In genomic region chr1:181043025-181043880, GRCh38 we compare ENCODE assay signal across 1 cellular context.
TF ChIP-seq lines count a peak whose summit lies in the region.

No MANE protein-coding gene starts in this region.

TF ChIP-seq in K562, 482 proteins besides CTCF, POLR2A, EP300 and RAD21 (continued from another document and continues in another):
- no peak for TF ChIP-seq ZNF639 (CRISPR knock-in tag; conservative IDR thresholded peaks at IDR 0.05 in 1 of 2, IDR thresholded peaks at IDR 0.05 in 1 of 2)
- no peak for TF ChIP-seq SAP30 (IDR thresholded peaks at IDR 0.05; ENCODE audit: borderline replicate concordance, insufficient read depth, low read depth, low read length, poor library complexity, severe bottlenecking)
- no peak for TF ChIP-seq ZNF184 (CRISPR knock-in tag; IDR thresholded peaks at IDR 0.05)
- peak; percentile 86 for TF ChIP-seq CEBPG (CRISPR knock-in tag; IDR thresholded peaks at IDR 0.05)
- peak; percentile 95 to 97 for TF ChIP-seq CEBPG (tag; conservative IDR thresholded peaks at IDR 0.05 in 1 of 2, IDR thresholded peaks at IDR 0.05 in 1 of 2)
- no peak for TF ChIP-seq KAT7 (CRISPR knock-in tag; IDR thresholded peaks at IDR 0.05; ENCODE audit: borderline replicate concordance)
- peak; percentile 25 to 51; a peak in 1 of 4 replicates for TF ChIP-seq TRIM24 (IDR thresholded peaks at IDR 0.05)
- peak; percentile 84 for TF ChIP-seq ETV1 (tag; conservative IDR thresholded peaks at IDR 0.05; ENCODE audit: low read depth)
- TF ChIP-seq PML (IDR thresholded peaks at IDR 0.05; ENCODE audit: low read length), result no peak
- no peak for TF ChIP-seq ZNF431 (CRISPR knock-in tag; IDR thresholded peaks at IDR 0.05)
- TF ChIP-seq ATF7 (IDR thresholded peaks at IDR 0.05), result peak; percentile 66
- no peak for TF ChIP-seq FOXM1 (IDR thresholded peaks at IDR 0.05; ENCODE audit: low read depth)
- no peak for TF ChIP-seq FOXM1 (CRISPR knock-in tag; IDR thresholded peaks at IDR 0.05; ENCODE audit: low read depth)
- TF ChIP-seq ZNF395 (CRISPR knock-in tag; IDR thresholded peaks at IDR 0.05), result no peak
- TF ChIP-seq RBM25 (IDR thresholded peaks at IDR 0.05; ENCODE audit: low read depth, low read length, severe bottlenecking), result no peak
- TF ChIP-seq NR0B1 (IDR thresholded peaks at IDR 0.05; ENCODE audit: partially characterized antibody), result no peak
- no peak for TF ChIP-seq BCL6 (CRISPR knock-in tag; IDR thresholded peaks at IDR 0.05)
- TF ChIP-seq XRCC5 (IDR thresholded peaks at IDR 0.05; ENCODE audit: low read depth, low read length), result no peak
- TF ChIP-seq ZBED1 (IDR thresholded peaks at IDR 0.05), result no peak
- no peak for TF ChIP-seq ZNF165 (CRISPR knock-in tag; IDR thresholded peaks at IDR 0.05; ENCODE audit: borderline replicate concordance)
- no peak for TF ChIP-seq ZNF644 (tag; IDR thresholded peaks at IDR 0.05; ENCODE audit: low read depth)
- TF ChIP-seq LARP7 (IDR thresholded peaks at IDR 0.05), result no peak
- no peak for TF ChIP-seq NR1H2 (CRISPR knock-in tag; IDR thresholded peaks at IDR 0.05)
- no peak for TF ChIP-seq SMARCA4 (IDR thresholded peaks at IDR 0.05)
- TF ChIP-seq ZEB2 (IDR thresholded peaks at IDR 0.05), result 0 out of 2 replicates have a peak, but pooled peaks have one; percentile 43
- TF ChIP-seq ILK (tag; IDR thresholded peaks at IDR 0.05; ENCODE audit: borderline replicate concordance, low read depth), result no peak
- TF ChIP-seq HSF4 (CRISPR knock-in tag; IDR thresholded peaks at IDR 0.05; ENCODE audit: borderline replicate concordance), result no peak
- no peak for TF ChIP-seq SREBF1 (IDR thresholded peaks at IDR 0.05; ENCODE audit: borderline replicate concordance, low read depth, low read length)
- TF ChIP-seq CBX3 (IDR thresholded peaks at IDR 0.05; ENCODE audit: borderline replicate concordance in 1 of 2, low read length in 2 of 2), result no peak
- no peak for TF ChIP-seq ZNF586 (CRISPR knock-in tag; conservative IDR thresholded peaks at IDR 0.05)
- peak; percentile 20; the same call in 1 of the 2 replicates for TF ChIP-seq SMAD4 (CRISPR knock-in tag; conservative IDR thresholded peaks at IDR 0.05)
- TF ChIP-seq BMI1 (IDR thresholded peaks at IDR 0.05; ENCODE audit: low read length), result no peak
- no peak for TF ChIP-seq YY1 (IDR thresholded peaks at IDR 0.05; ENCODE audit: borderline replicate concordance in 1 of 3, control insufficient read depth in 1 of 3, extremely low read depth in 1 of 3, insufficient read depth in 3 of 3, insufficient read length in 1 of 3, insufficient replicate concordance in 2 of 3, low read depth in 1 of 3, low read length in 2 of 3)
- no peak for TF ChIP-seq TAF15 (IDR thresholded peaks at IDR 0.05; ENCODE audit: low read depth, low read length)
- TF ChIP-seq SFPQ (IDR thresholded peaks at IDR 0.05; ENCODE audit: low read depth, low read length), result no peak
- no peak for TF ChIP-seq ETS2 (tag; IDR thresholded peaks at IDR 0.05; ENCODE audit: borderline replicate concordance, poor library complexity, severe bottlenecking)
- TF ChIP-seq TCF3 (CRISPR knock-in tag; IDR thresholded peaks at IDR 0.05), result peak; percentile 60
- no peak for TF ChIP-seq CLOCK (CRISPR knock-in tag; IDR thresholded peaks at IDR 0.05; ENCODE audit: borderline replicate concordance)
- TF ChIP-seq GTF2A2 (tag; IDR thresholded peaks at IDR 0.05), result no peak
- TF ChIP-seq MYBL2 (IDR thresholded peaks at IDR 0.05; ENCODE audit: low read depth), result no peak
- TF ChIP-seq MYBL2 (CRISPR knock-in tag; IDR thresholded peaks at IDR 0.05; ENCODE audit: borderline replicate concordance), result no peak
- no peak for TF ChIP-seq NR2F6 (CRISPR knock-in tag; IDR thresholded peaks at IDR 0.05)
- no peak for TF ChIP-seq RB1 (IDR thresholded peaks at IDR 0.05; ENCODE audit: low read depth)
- TF ChIP-seq CHD1 (IDR thresholded peaks at IDR 0.05; ENCODE audit: low read length), result no peak
- no peak for TF ChIP-seq MAX (CRISPR knock-in tag; IDR thresholded peaks at IDR 0.05)
- TF ChIP-seq TCFL5 (CRISPR knock-in tag; conservative IDR thresholded peaks at IDR 0.05), result no peak
- TF ChIP-seq ZNF277 (CRISPR knock-in tag; IDR thresholded peaks at IDR 0.05; ENCODE audit: borderline replicate concordance), result no peak
- no peak for TF ChIP-seq ZNF175 (CRISPR knock-in tag; IDR thresholded peaks at IDR 0.05; ENCODE audit: low read depth)
- peak; percentile 47; the same call in 1 of the 2 replicates for TF ChIP-seq E4F1 (CRISPR knock-in tag; IDR thresholded peaks at IDR 0.05; ENCODE audit: borderline replicate concordance)
- peak; percentile 85 for TF ChIP-seq ATF3 (IDR thresholded peaks at IDR 0.05)
- no peak for TF ChIP-seq ATF3 (CRISPR knock-in tag; conservative IDR thresholded peaks at IDR 0.05)
- TF ChIP-seq RBBP5 (IDR thresholded peaks at IDR 0.05; ENCODE audit: borderline replicate concordance, insufficient read depth, low read length, poor library complexity, severe bottlenecking), result no peak
- no peak for TF ChIP-seq ID3 (CRISPR knock-in tag; IDR thresholded peaks at IDR 0.05)
- peak; percentile 97 for TF ChIP-seq ID3 (tag; IDR thresholded peaks at IDR 0.05)
- TF ChIP-seq MBD1 (CRISPR knock-in tag; IDR thresholded peaks at IDR 0.05), result no peak
- TF ChIP-seq NR4A1 (CRISPR knock-in tag; IDR thresholded peaks at IDR 0.05), result no peak
- no peak for TF ChIP-seq NR4A1 (tag; IDR thresholded peaks at IDR 0.05)
